Comparison of ENCODE assay signal across 8 cellular contexts in genomic region chr1:169044296-169044695, GRCh38.
DNase-seq lines count a peak whose midpoint lies in the region; ATAC-seq and TF ChIP-seq lines count a peak whose summit lies in the region.

No MANE protein-coding gene starts in this region.

- no peaks in the 10 kb centered on the region for H3K79me2 ChIP-seq in PC-9 (ENCODE audit: low read depth)

- no peak overlapping the region for H3K18ac ChIP-seq in mesenchymal stem cell (ENCODE audit: low read depth in 1 of 2, low read length in 2 of 2)

- no TSS peak for BruUV-seq in PC-9 (replicated peaks; lab: Mats Ljungman, UMichigan)

- no peak overlapping the region for H4K91ac ChIP-seq in mesenchymal stem cell (ENCODE audit: low read length)

- no peak overlapping the region for H2BK120ac ChIP-seq in mesenchymal stem cell (ENCODE audit: low read depth, low read length)

- CTCF ChIA-PET in PC-9 (lab: Charles Lee), result no interaction called here

- POLR2A ChIA-PET in PC-9 (lab: Charles Lee; ENCODE audit: unreplicated experiment), result no interaction called here

- H2BK15ac ChIP-seq in mesenchymal stem cell (ENCODE audit: low read depth, poor library complexity, severe bottlenecking), result no peak overlapping the region

- no peak overlapping the region for H2BK12ac ChIP-seq in mesenchymal stem cell (ENCODE audit: low read length in 2 of 2)

- TF ChIP-seq POLR2A in esophagus muscularis mucosa (IDR thresholded peaks at IDR 0.05; ENCODE audit: low read depth), result no peak

- no peak overlapping the region for H4K8ac ChIP-seq in mesenchymal stem cell (ENCODE audit: low read length)

- H3K36me3 ChIP-seq in right atrium auricular region (no peaks in the 10 kb centered on the region), PC-9 (ENCODE audit: low read depth) (no peaks in the 10 kb centered on the region), esophagus muscularis mucosa (no peaks in the 10 kb centered on the region), mesenchymal stem cell (ENCODE audit: control insufficient read depth in 1 of 2, insufficient read depth in 2 of 2, low read depth in 1 of 2, low read length in 2 of 2) (no peaks in the 10 kb centered on the region)

- no peak overlapping the region for H3K14ac ChIP-seq in mesenchymal stem cell (ENCODE audit: low read length in 2 of 2)

- no peak for TF ChIP-seq EP300 in esophagus muscularis mucosa (IDR thresholded peaks at IDR 0.05)

- no peaks in the 10 kb centered on the region for H4K20me1 ChIP-seq in PC-9 (ENCODE audit: insufficient read depth)

- peak overlapping the region; percentile 51 for H3K4me2 ChIP-seq in PC-9
- H3K4me2 ChIP-seq in mesenchymal stem cell (ENCODE audit: low read length, poor library complexity, severe bottlenecking), result no peak overlapping the region

- DNase-seq in Right ventricle myocardium superior, result no peak
- no peak for DNase-seq in right atrium auricular region (ENCODE audit: low spot score)
- peak in 1 of 2 experiments; percentile 57 for DNase-seq in PC-9
- peak; percentile 81 for DNase-seq in esophagus muscularis mucosa (ENCODE audit: extremely low spot score)
- DNase-seq in mesenchymal stem cell, result no peak
- no peak for DNase-seq in NCI-H1105 (lab: John Stamatoyannopoulos, UW)
- no peak for DNase-seq in D341Med (ENCODE audit: low spot score)

- H3F3A ChIP-seq in PC-9 (ENCODE audit: insufficient read depth, low read depth), result no peaks in the 10 kb centered on the region; the same call in 1 of the 2 replicates

- 47% methylated on average over 3 of the region's 3 CpGs for WGBS in esophagus muscularis mucosa
- WGBS in mesenchymal stem cell, result 21% methylated on average over 1 of the region's 3 CpGs

- ATAC-seq in Right ventricle myocardium superior (ENCODE audit: poor library complexity), result peak; percentile 68
- ATAC-seq in HG02938 (IDR thresholded peaks at IDR 0.05; ENCODE audit: unreplicated experiment), result peak; percentile 80

- H3K23ac ChIP-seq in mesenchymal stem cell (ENCODE audit: low read length in 2 of 2), result no peak overlapping the region

- H3K27ac ChIP-seq in right atrium auricular region (no peak overlapping the region), PC-9 (peak overlapping the region; percentile 10; the same call in 1 of the 2 replicates), esophagus muscularis mucosa (replicated peaks in 1 of 4) (no peak overlapping the region), mesenchymal stem cell (ENCODE audit: low read length, poor library complexity, severe bottlenecking) (no peak overlapping the region)

- H2AK5ac ChIP-seq in mesenchymal stem cell (ENCODE audit: low read length, severe bottlenecking), result no peak overlapping the region

- intact Hi-C loops in Right ventricle myocardium superior (cut with DNase I) (no loop called here), PC-9 (cut with micrococcal nuclease; ENCODE audit: unreplicated experiment) (no loop called here), esophagus muscularis mucosa (cut with DNase I) (no loop called here)

- H3K4ac ChIP-seq in mesenchymal stem cell (ENCODE audit: low read depth in 1 of 2, low read length in 2 of 2), result no peak overlapping the region

- no peak overlapping the region for H2BK5ac ChIP-seq in mesenchymal stem cell (ENCODE audit: low read depth, low read length, poor library complexity, severe bottlenecking)

- H3K4me1 ChIP-seq in right atrium auricular region (peaks cover 0 to 8% of the 10 kb centered on the region in 2 donors), PC-9 (replicated peaks; ENCODE audit: insufficient read depth) (peaks cover 34% of the 10 kb centered on the region), esophagus muscularis mucosa (peaks cover 0 to 11% (median 5%) of the 10 kb centered on the region in 4 donors), mesenchymal stem cell (ENCODE audit: control insufficient read depth, insufficient read depth, low read depth, low read length) (no peaks in the 10 kb centered on the region)

- H3K27me3 ChIP-seq in right atrium auricular region (no peaks in the 10 kb centered on the region), PC-9 (ENCODE audit: insufficient read depth, low read depth) (no peaks in the 10 kb centered on the region), esophagus muscularis mucosa (no peaks in the 10 kb centered on the region), mesenchymal stem cell (ENCODE audit: control insufficient read depth in 1 of 2, insufficient read depth in 1 of 2, low read length in 2 of 2) (no peaks in the 10 kb centered on the region)

- H3K9me3 ChIP-seq in right atrium auricular region, result no peaks in the 10 kb centered on the region
- H3K9me3 ChIP-seq in PC-9 (ENCODE audit: insufficient read depth, low read depth), result no peaks in the 10 kb centered on the region
- H3K9me3 ChIP-seq in esophagus muscularis mucosa, result no peaks in the 10 kb centered on the region
- H3K9me3 ChIP-seq in mesenchymal stem cell (ENCODE audit: control insufficient read depth, low read length), result no peaks in the 10 kb centered on the region

- no peak overlapping the region for H3K4me3 ChIP-seq in right atrium auricular region
- no peak overlapping the region for H3K4me3 ChIP-seq in PC-9
- H3K4me3 ChIP-seq in esophagus muscularis mucosa, result no peak overlapping the region
- no peak overlapping the region for H3K4me3 ChIP-seq in mesenchymal stem cell (ENCODE audit: insufficient read depth in 1 of 2, low read depth in 1 of 2, low read length in 2 of 2)

- no peaks in the 10 kb centered on the region for H3K79me1 ChIP-seq in mesenchymal stem cell (replicated peaks; ENCODE audit: low read length, poor library complexity, severe bottlenecking)

- H2AFZ ChIP-seq in PC-9 (peak overlapping the region; percentile 73), mesenchymal stem cell (ENCODE audit: low read depth, low read length) (no peak overlapping the region)

- no peak overlapping the region for H3K9ac ChIP-seq in mesenchymal stem cell (ENCODE audit: low read length)

- H3K9me2 ChIP-seq in PC-9 (ENCODE audit: insufficient read depth), result no peaks in the 10 kb centered on the region

- no peak for TF ChIP-seq CTCF in right atrium auricular region (IDR thresholded peaks at IDR 0.05)
- TF ChIP-seq CTCF in PC-9 (conservative IDR thresholded peaks at IDR 0.05), result no peak
- no peak for TF ChIP-seq CTCF in esophagus muscularis mucosa (IDR thresholded peaks at IDR 0.05)
